In the genomic region with DNA sequence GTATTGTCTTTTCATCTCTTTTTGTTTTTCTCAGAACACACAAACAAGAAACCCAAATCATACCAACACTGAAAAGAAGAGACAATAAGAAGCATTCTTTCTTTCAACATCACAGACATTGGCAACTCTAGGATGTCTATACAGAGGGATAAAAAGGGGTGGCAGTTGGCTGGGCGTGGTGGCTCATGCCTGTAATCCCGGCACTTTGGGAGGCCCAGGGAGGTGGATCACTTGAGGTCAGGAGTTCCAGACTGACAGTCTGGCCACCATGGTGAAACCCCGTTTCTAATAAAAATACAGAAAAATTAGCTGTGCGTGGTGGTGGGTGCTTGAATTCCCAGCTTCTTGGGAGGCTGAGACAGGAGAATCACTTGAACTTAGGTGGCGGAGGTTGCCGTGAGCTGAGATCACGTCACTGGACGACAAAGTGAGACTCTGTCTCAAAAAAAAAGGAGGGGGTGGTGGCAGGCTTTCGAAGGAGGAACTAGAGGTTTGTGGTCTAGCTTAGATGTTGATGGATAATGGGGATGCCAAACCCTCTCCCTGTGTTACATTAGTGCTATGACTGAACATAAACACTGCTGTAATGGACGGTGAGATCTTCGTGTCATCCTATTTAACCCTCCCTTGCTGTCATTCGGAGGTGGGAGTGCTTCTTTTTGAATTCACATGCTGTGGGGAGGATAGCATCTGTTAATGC, we compare ENCODE assay signal across 12 cellular contexts. TPM values are rescaled to one million over a fixed set of nuclear protein-coding genes. Genes with fewer than 3 reads are reported as not detected.
DNase-seq lines count a peak whose midpoint lies in the region; ATAC-seq, FAIRE-seq and TF ChIP-seq lines count a peak whose summit lies in the region.
"Had no signal": no experiment of that assay in that cellular context is flagged by ENCODE, and none has a peak within 500 bp of the region (broad histone marks: within the 10 kb centered on the region; RNA-seq: fewer than 3 reads in every experiment).

No MANE protein-coding gene starts in this region.

- no peak overlapping the region for H3K4me3 Mint-ChIP-seq in activated T-cell treated with anti-CD3 and anti-CD28 coated beads, Interleukin-2, amount 50 U/mL, for 4 hours

- H3K4me3 ChIP-seq in colonic mucosa (no peak overlapping the region), uterus (no peak overlapping the region)

- H3K36me3 ChIP-seq in colonic mucosa (no peaks in the 10 kb centered on the region), uterus (no peaks in the 10 kb centered on the region)

- no peak for TF ChIP-seq POLR2A in uterus (IDR thresholded peaks at IDR 0.05)

- FAIRE-seq in urothelium cell line (lab: Jason Lieb, UNC) = peak; percentile 37

- H3K27me3 ChIP-seq in colonic mucosa (no peaks in the 10 kb centered on the region), uterus (no peaks in the 10 kb centered on the region)

- no peak for DNase-seq in activated T-cell treated with anti-CD3 and anti-CD28 coated beads, Interleukin-2, amount 50 U/mL, for 4 hours
- no peak for DNase-seq in activated T-cell treated with anti-CD3 and anti-CD28 coated beads, Interleukin-2, amount 50 U/mL, for 1 hour
- DNase-seq in SIG-M5 treated with dmso at 0.1 percent for 504 hours (lab: John Stamatoyannopoulos, UW; ENCODE audit: unreplicated experiment) (peak; percentile 81), colonic mucosa (peak; percentile 23), urothelium cell line (ENCODE audit: low spot score) (no peak), uterus (no peak), SK-N-DZ (ENCODE audit: low spot score) (no peak), 8988T (no peak)
- DNase-seq: activated gamma-delta T cell treated with Interleukin-2 at 50 U/mL for 16 hours, head of caudate nucleus, NCI-H526 treated with DMSO at 0.1 percent for 48 hours had no signal

- peaks cover 9% of the 10 kb centered on the region for H3K36me3 Mint-ChIP-seq in activated T-cell treated with anti-CD3 and anti-CD28 coated beads, Interleukin-2, amount 50 U/mL, for 4 hours (ENCODE audit: insufficient read depth)

- H3K9ac ChIP-seq in colonic mucosa (ENCODE audit: low read depth in 2 of 2, low read length in 2 of 2) = no peak overlapping the region

- H3K4me1 Mint-ChIP-seq in activated T-cell treated with anti-CD3 and anti-CD28 coated beads, Interleukin-2, amount 50 U/mL, for 4 hours (ENCODE audit: low read depth) = peaks cover 24% of the 10 kb centered on the region

- H3K4me1 ChIP-seq in colonic mucosa (no peaks in the 10 kb centered on the region), uterus (no peaks in the 10 kb centered on the region)

- TF ChIP-seq CTCF in colonic mucosa (IDR thresholded peaks at IDR 0.05) = no peak
- TF ChIP-seq CTCF in uterus (IDR thresholded peaks at IDR 0.05) = no peak

- intact Hi-C loops in colonic mucosa (cut with DNase I) = no loop called here
- intact Hi-C loops in uterus (cut with DNase I; ENCODE audit: low total_unique reads) = no loop called here

- peak; percentile 43 to 71 for ATAC-seq in activated T-cell treated with anti-CD3 and anti-CD28 coated beads, Interleukin-2, amount 50 U/mL, for 4 hours

- H3K9me3 ChIP-seq in colonic mucosa (no peaks in the 10 kb centered on the region), uterus (no peaks in the 10 kb centered on the region)

- no peaks in the 10 kb centered on the region for H3K9me3 Mint-ChIP-seq in activated T-cell treated with anti-CD3 and anti-CD28 coated beads, Interleukin-2, amount 50 U/mL, for 4 hours

- H3K27ac ChIP-seq in colonic mucosa = no peak overlapping the region
- H3K27ac ChIP-seq in uterus = no peak overlapping the region

- H3K27me3 Mint-ChIP-seq in activated T-cell treated with anti-CD3 and anti-CD28 coated beads, Interleukin-2, amount 50 U/mL, for 4 hours (ENCODE audit: low read depth) = no peaks in the 10 kb centered on the region

RNA-seq across cellular contexts. Expression of a gene that starts 9.4 kb away (rescaled TPM):
- total RNA-seq in activated T-cell treated with anti-CD3 and anti-CD28 coated beads, Interleukin-2, amount 50 U/mL, for 4 hours = 1 to 10 TPM; 6.0 to 6.3 (median 6.1) TPM
- total RNA-seq in colonic mucosa (10 to 100 TPM; 25.2 to 29.3 TPM), uterus (10 to 100 TPM in 1 of 4 donors, 1 to 10 TPM in 3; 5.1 to 11.0 (median 7.4) TPM)
- 4.6 and 5.5 TPM in 2 replicates for polyA plus RNA-seq in SK-N-DZ (2014; cell fraction: cytosol; rRNA removed)
- polyA plus RNA-seq in SK-N-DZ (2014; cell fraction: nucleus; rRNA removed) = 2.1 and 5.5 TPM in 2 replicates

RNA-seq across cellular contexts. Expression of a gene that starts 58.2 kb away (rescaled TPM):
- total RNA-seq in activated T-cell treated with anti-CD3 and anti-CD28 coated beads, Interleukin-2, amount 50 U/mL, for 4 hours = under 1 TPM; 0.18 to 0.22 (median 0.18) TPM
- total RNA-seq in colonic mucosa (1 to 10 TPM in 1 of 2 donors, under 1 TPM in 1; 0.77 to 1.9 TPM), uterus (10 to 100 TPM in 1 of 4 donors, 1 to 10 TPM in 2, under 1 TPM in 1; 0.51 to 15.3 (median 2.6) TPM)
- 24.7 and 35.0 TPM in 2 replicates for polyA plus RNA-seq in SK-N-DZ (2014; cell fraction: cytosol; rRNA removed)
- 15.8 and 16.6 TPM in 2 replicates for polyA plus RNA-seq in SK-N-DZ (2014; cell fraction: nucleus; rRNA removed)
- total RNA-seq: HT-29 had no signal

Comparison
In these comparisons a context has a peak if more than half of its experiments do, and no peak if none do; other contexts are left out.
1. DNase-seq: peak in SIG-M5 treated with dmso at 0.1 percent for 504 hours (single experiment) and colonic mucosa (single experiment); none in activated T-cell treated with anti-CD3 and anti-CD28 coated beads, Interleukin-2, amount 50 U/mL, for 4 hours (single experiment), activated T-cell treated with anti-CD3 and anti-CD28 coated beads, Interleukin-2, amount 50 U/mL, for 1 hour (single experiment), urothelium cell line (single experiment), uterus (0 of 2), SK-N-DZ (single experiment) and 8988T (single experiment).